17 cellular contexts compared by ENCODE assay signal in the genomic region with DNA sequence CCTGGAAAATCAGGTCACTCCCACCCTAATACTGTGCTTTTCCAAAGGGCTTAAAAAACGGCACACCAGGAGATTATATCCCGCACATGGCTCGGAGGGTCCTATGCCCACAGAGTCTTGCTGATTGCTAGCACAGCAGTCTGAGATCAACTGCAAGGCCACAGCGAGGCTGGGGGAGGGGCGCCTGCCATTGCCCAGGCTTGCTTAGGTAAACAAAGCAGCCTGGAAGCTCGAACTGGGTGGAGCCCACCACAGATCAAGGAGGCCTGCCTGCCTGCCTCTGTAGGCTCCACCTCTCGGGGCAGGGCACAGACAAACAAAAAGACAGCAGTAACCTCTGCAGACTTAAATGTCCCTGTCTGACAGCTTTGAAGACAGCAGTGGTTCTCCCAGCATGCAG. TPM values are rescaled to one million over a fixed set of nuclear protein-coding genes. Genes with fewer than 3 reads are reported as not detected.
"Had no signal": no experiment of that assay in that cellular context is flagged by ENCODE, and none has a peak within 500 bp of the region (broad histone marks: within the 10 kb centered on the region; RNA-seq: fewer than 3 reads in every experiment).

No MANE protein-coding gene starts in this region.

RNA-seq across cellular contexts. Expression of a gene that starts 26.3 kb away (rescaled TPM):
- total RNA-seq: natural killer cell treated with Interleukin-12 subunit alpha and Interleukin-12 subunit beta and Interleukin-15 and Interleukin-18, amount 100 ng/mL, for 72 hours; neural crest cell; omental fat pad; osteocyte; posterior vena cava; prostate gland; pulmonary artery endothelial cell; right atrium auricular region; sciatic nerve; smooth muscle cell; spleen; transverse colon; upper lobe of right lung; urinary bladder; uterus had no signal
- polyA plus RNA-seq: smooth muscle cell, spleen had no signal

RNA-seq across cellular contexts. Expression of a gene that starts 38.0 kb away (rescaled TPM):
- total RNA-seq: neural crest cell, osteocyte, pancreas, posterior vena cava, prostate gland, pulmonary artery endothelial cell, right atrium auricular region, smooth muscle cell, suprapubic skin, urinary bladder, uterus had no signal
- polyA plus RNA-seq: pancreas, smooth muscle cell, spleen, urinary bladder had no signal
